In genomic region chr1:151820940-151821339, GRCh38 we compare ENCODE assay signal across 11 cellular contexts. TPM values are rescaled to one million over a fixed set of nuclear protein-coding genes. Genes with fewer than 3 reads are reported as not detected.
DNase-seq lines count a peak whose midpoint lies in the region; ATAC-seq and TF ChIP-seq lines count a peak whose summit lies in the region.
"Had no signal": no experiment of that assay in that cellular context is flagged by ENCODE, and none has a peak within 500 bp of the region (broad histone marks: within the 10 kb centered on the region; RNA-seq: fewer than 3 reads in every experiment).

No MANE protein-coding gene starts in this region.

- H3K9ac ChIP-seq in Karpas-422 (ENCODE audit: low read length) = no peak overlapping the region

- H3K4me3 ChIP-seq in Karpas-422 (ENCODE audit: low read length) = no peak overlapping the region
- H3K4me3 ChIP-seq: heart left ventricle, left ventricle myocardium inferior had no signal

- no peak overlapping the region for H3K27ac ChIP-seq in Karpas-422 (ENCODE audit: low read length)
- H3K27ac ChIP-seq: heart left ventricle, left ventricle myocardium inferior, neutrophil had no signal

- ATAC-seq in activated naive CD8-positive, alpha-beta T cell treated with anti-CD3 and anti-CD28 coated beads, Interleukin-2, amount 10 ng/mL, durations not matched to agents 7 days and 5 days (ENCODE audit: low read depth) = peak; percentile 29
- peak; percentile 16; the same call in 1 of the 3 replicates for ATAC-seq in SK-N-SH treated with all-trans-retinoic acid at 6 μM for 48 hours
- peak; percentile 16 for ATAC-seq in stimulated activated naive CD8-positive, alpha-beta T cell treated with anti-CD3 and anti-CD28 coated beads, Interleukin-15, amount 100 ng/mL, for 72 hours

- H3K9me3 ChIP-seq in Karpas-422 (ENCODE audit: low read length) = no peaks in the 10 kb centered on the region
- H3K9me3 ChIP-seq: heart left ventricle, left ventricle myocardium inferior, neutrophil had no signal

- no peaks in the 10 kb centered on the region for H3K79me2 ChIP-seq in Karpas-422 (ENCODE audit: low read length)

- H3K9me2 ChIP-seq in Karpas-422 (replicated peaks; ENCODE audit: insufficient read depth, low read length) = no peaks in the 10 kb centered on the region

- H4K20me1 ChIP-seq in Karpas-422 (ENCODE audit: insufficient read depth, low read depth, low read length) = no peaks in the 10 kb centered on the region

- peaks cover 19% of the 10 kb centered on the region for H3K4me1 Mint-ChIP-seq in activated naive CD8-positive, alpha-beta T cell treated with anti-CD3 and anti-CD28 coated beads, Interleukin-2, amount 10 ng/mL, durations not matched to agents 7 days and 5 days
- peaks cover 35% of the 10 kb centered on the region for H3K4me1 Mint-ChIP-seq in activated naive CD8-positive, alpha-beta T cell treated with anti-CD3 and anti-CD28 coated beads for 36 hours
- peaks cover 68% of the 10 kb centered on the region for H3K4me1 Mint-ChIP-seq in stimulated activated naive CD8-positive, alpha-beta T cell treated with anti-CD3 and anti-CD28 coated beads, Interleukin-15, amount 100 ng/mL, for 72 hours

- no peaks in the 10 kb centered on the region for H3K36me3 Mint-ChIP-seq in activated naive CD8-positive, alpha-beta T cell treated with anti-CD3 and anti-CD28 coated beads, Interleukin-2, amount 10 ng/mL, durations not matched to agents 7 days and 5 days
- H3K36me3 Mint-ChIP-seq in activated naive CD8-positive, alpha-beta T cell treated with anti-CD3 and anti-CD28 coated beads for 36 hours = no peaks in the 10 kb centered on the region

- H3K4me1 ChIP-seq in Karpas-422 (ENCODE audit: low read length) = no peaks in the 10 kb centered on the region

- H3K27me3 ChIP-seq in Karpas-422 (ENCODE audit: low read length) = no peaks in the 10 kb centered on the region
- H3K27me3 ChIP-seq: heart left ventricle had no signal

- no peak overlapping the region for H3K4me2 ChIP-seq in Karpas-422 (ENCODE audit: low read depth, low read length, poor library complexity, severe bottlenecking)

- H3K36me3 ChIP-seq in Karpas-422 (ENCODE audit: insufficient read depth, low read length) = no peaks in the 10 kb centered on the region
- H3K36me3 ChIP-seq: neutrophil had no signal

- no peak overlapping the region for H3K27ac Mint-ChIP-seq in activated naive CD8-positive, alpha-beta T cell treated with anti-CD3 and anti-CD28 coated beads, Interleukin-2, amount 10 ng/mL, durations not matched to agents 7 days and 5 days
- H3K27ac Mint-ChIP-seq in activated naive CD8-positive, alpha-beta T cell treated with anti-CD3 and anti-CD28 coated beads for 36 hours = no peak overlapping the region
- no peak overlapping the region for H3K27ac Mint-ChIP-seq in stimulated activated naive CD8-positive, alpha-beta T cell treated with anti-CD3 and anti-CD28 coated beads, Interleukin-15, amount 100 ng/mL, for 72 hours

- H3K27me3 Mint-ChIP-seq in activated naive CD8-positive, alpha-beta T cell treated with anti-CD3 and anti-CD28 coated beads, Interleukin-2, amount 10 ng/mL, durations not matched to agents 7 days and 5 days = peaks cover 4% of the 10 kb centered on the region
- peaks cover 6% of the 10 kb centered on the region for H3K27me3 Mint-ChIP-seq in activated naive CD8-positive, alpha-beta T cell treated with anti-CD3 and anti-CD28 coated beads for 36 hours
- H3K27me3 Mint-ChIP-seq in stimulated activated naive CD8-positive, alpha-beta T cell treated with anti-CD3 and anti-CD28 coated beads, Interleukin-15, amount 100 ng/mL, for 72 hours = no peaks in the 10 kb centered on the region

- H3K9me3 Mint-ChIP-seq in activated naive CD8-positive, alpha-beta T cell treated with anti-CD3 and anti-CD28 coated beads, Interleukin-2, amount 10 ng/mL, durations not matched to agents 7 days and 5 days = no peaks in the 10 kb centered on the region
- H3K9me3 Mint-ChIP-seq in activated naive CD8-positive, alpha-beta T cell treated with anti-CD3 and anti-CD28 coated beads for 36 hours = no peaks in the 10 kb centered on the region
- H3K9me3 Mint-ChIP-seq in stimulated activated naive CD8-positive, alpha-beta T cell treated with anti-CD3 and anti-CD28 coated beads, Interleukin-15, amount 100 ng/mL, for 72 hours = no peaks in the 10 kb centered on the region

- H3K4me3 Mint-ChIP-seq in activated naive CD8-positive, alpha-beta T cell treated with anti-CD3 and anti-CD28 coated beads, Interleukin-2, amount 10 ng/mL, durations not matched to agents 7 days and 5 days = no peak overlapping the region
- no peak overlapping the region for H3K4me3 Mint-ChIP-seq in activated naive CD8-positive, alpha-beta T cell treated with anti-CD3 and anti-CD28 coated beads for 36 hours
- no peak overlapping the region for H3K4me3 Mint-ChIP-seq in stimulated activated naive CD8-positive, alpha-beta T cell treated with anti-CD3 and anti-CD28 coated beads, Interleukin-15, amount 100 ng/mL, for 72 hours

- no peak for DNase-seq in activated naive CD8-positive, alpha-beta T cell treated with anti-CD3 and anti-CD28 coated beads, Interleukin-2, amount 10 ng/mL, durations not matched to agents 7 days and 5 days
- DNase-seq in activated naive CD8-positive, alpha-beta T cell treated with anti-CD3 and anti-CD28 coated beads for 36 hours = no peak
- DNase-seq in NCI-H1105 treated with DMSO at 0.1 percent for 48 hours (lab: John Stamatoyannopoulos, UW) (peak; percentile 89), epidermal melanocyte (ENCODE audit: insufficient read length, low spot score) (no peak), Karpas-422 (no peak), COR-L47 (lab: John Stamatoyannopoulos, UW) (no peak)
- no peak for DNase-seq in stimulated activated naive CD8-positive, alpha-beta T cell treated with anti-CD3 and anti-CD28 coated beads, Interleukin-15, amount 100 ng/mL, for 72 hours
- DNase-seq: heart left ventricle, left ventricle myocardium inferior had no signal

- POLR2A ChIA-PET in activated naive CD8-positive, alpha-beta T cell treated with anti-CD3 and anti-CD28 coated beads, Interleukin-2, amount 10 ng/mL, durations not matched to agents 7 days and 5 days (lab: Charles Lee) = interaction anchor here (1.6 kb wide), 1 partner anchor 10 kb away, joined by 3 read pairs; no protein-coding TSS in a partner anchor

- no peak overlapping the region for H2AFZ ChIP-seq in Karpas-422 (ENCODE audit: low read length)

TF ChIP-seq in SK-N-SH treated with all-trans-retinoic acid at 6 μM for 48 hours, 23 proteins besides CTCF, POLR2A, EP300 and RAD21 (continues in another document):
- TF ChIP-seq ISL1 (CRISPR knock-in tag; IDR thresholded peaks at IDR 0.05) (no peak), POU6F1 (CRISPR knock-in tag; IDR thresholded peaks at IDR 0.05; ENCODE audit: borderline replicate concordance, low read depth) (no peak), OSR1 (CRISPR knock-in tag; IDR thresholded peaks at IDR 0.05) (no peak), TOX (CRISPR knock-in tag; IDR thresholded peaks at IDR 0.05; ENCODE audit: borderline replicate concordance) (no peak), ZFP3 (CRISPR knock-in tag; IDR thresholded peaks at IDR 0.05) (no peak)

RNA-seq across cellular contexts. Expression of gene RORC, which starts 10.7 kb away (rescaled TPM):
- 1 to 10 TPM; 1.2 to 1.4 TPM for total RNA-seq in activated naive CD8-positive, alpha-beta T cell treated with anti-CD3 and anti-CD28 coated beads, Interleukin-2, amount 10 ng/mL, durations not matched to agents 7 days and 5 days
- under 1 TPM; 0.06 to 0.12 TPM for total RNA-seq in activated naive CD8-positive, alpha-beta T cell treated with anti-CD3 and anti-CD28 coated beads for 36 hours
- not detected in 2 replicates for total RNA-seq in Karpas-422 (2014; rRNA removed; shearing (Covaris generic); ENCODE audit: low replicate concordance)

RNA-seq across cellular contexts. Expression of gene LINGO4, which starts 15.7 kb away (rescaled TPM):
- total RNA-seq in activated naive CD8-positive, alpha-beta T cell treated with anti-CD3 and anti-CD28 coated beads, Interleukin-2, amount 10 ng/mL, durations not matched to agents 7 days and 5 days = under 1 TPM in 1 of 2 experiments, not detected in 1; 0.14 TPM
- not detected for total RNA-seq in activated naive CD8-positive, alpha-beta T cell treated with anti-CD3 and anti-CD28 coated beads for 36 hours
- total RNA-seq in Karpas-422 (2014; rRNA removed; shearing (Covaris generic); ENCODE audit: low replicate concordance) = 0.07 TPM in 1 of 2 replicates, not detected in the other

RNA-seq across cellular contexts. Expression of gene C2CD4D, which starts 18.7 kb away (rescaled TPM):
- total RNA-seq in activated naive CD8-positive, alpha-beta T cell treated with anti-CD3 and anti-CD28 coated beads, Interleukin-2, amount 10 ng/mL, durations not matched to agents 7 days and 5 days = under 1 TPM in 1 of 2 experiments, not detected in 1; 0.17 TPM
- under 1 TPM; 0.68 to 0.76 TPM for total RNA-seq in activated naive CD8-positive, alpha-beta T cell treated with anti-CD3 and anti-CD28 coated beads for 36 hours
- total RNA-seq in Karpas-422 (2014; rRNA removed; shearing (Covaris generic); ENCODE audit: low replicate concordance) = not detected in 2 replicates
- total RNA-seq: left ventricle myocardium inferior had no signal

RNA-seq across cellular contexts. Expression of gene TDRKH, which starts 30.6 kb away (rescaled TPM):
- 10 to 100 TPM; 15.9 to 16.1 TPM for total RNA-seq in activated naive CD8-positive, alpha-beta T cell treated with anti-CD3 and anti-CD28 coated beads, Interleukin-2, amount 10 ng/mL, durations not matched to agents 7 days and 5 days
- total RNA-seq in activated naive CD8-positive, alpha-beta T cell treated with anti-CD3 and anti-CD28 coated beads for 36 hours = 1 to 10 TPM; 9.0 to 9.1 TPM
- total RNA-seq in Karpas-422 (2014; rRNA removed; shearing (Covaris generic); ENCODE audit: low replicate concordance) = 5.6 and 5.9 TPM in 2 replicates

RNA-seq across cellular contexts. Expression of gene THEM5, which starts 32.6 kb away (rescaled TPM):
- total RNA-seq in activated naive CD8-positive, alpha-beta T cell treated with anti-CD3 and anti-CD28 coated beads, Interleukin-2, amount 10 ng/mL, durations not matched to agents 7 days and 5 days = not detected
- total RNA-seq in activated naive CD8-positive, alpha-beta T cell treated with anti-CD3 and anti-CD28 coated beads for 36 hours = not detected
- total RNA-seq in Karpas-422 (2014; rRNA removed; shearing (Covaris generic); ENCODE audit: low replicate concordance) = not detected in 2 replicates
- total RNA-seq: left ventricle myocardium inferior had no signal
